In the genomic region with DNA sequence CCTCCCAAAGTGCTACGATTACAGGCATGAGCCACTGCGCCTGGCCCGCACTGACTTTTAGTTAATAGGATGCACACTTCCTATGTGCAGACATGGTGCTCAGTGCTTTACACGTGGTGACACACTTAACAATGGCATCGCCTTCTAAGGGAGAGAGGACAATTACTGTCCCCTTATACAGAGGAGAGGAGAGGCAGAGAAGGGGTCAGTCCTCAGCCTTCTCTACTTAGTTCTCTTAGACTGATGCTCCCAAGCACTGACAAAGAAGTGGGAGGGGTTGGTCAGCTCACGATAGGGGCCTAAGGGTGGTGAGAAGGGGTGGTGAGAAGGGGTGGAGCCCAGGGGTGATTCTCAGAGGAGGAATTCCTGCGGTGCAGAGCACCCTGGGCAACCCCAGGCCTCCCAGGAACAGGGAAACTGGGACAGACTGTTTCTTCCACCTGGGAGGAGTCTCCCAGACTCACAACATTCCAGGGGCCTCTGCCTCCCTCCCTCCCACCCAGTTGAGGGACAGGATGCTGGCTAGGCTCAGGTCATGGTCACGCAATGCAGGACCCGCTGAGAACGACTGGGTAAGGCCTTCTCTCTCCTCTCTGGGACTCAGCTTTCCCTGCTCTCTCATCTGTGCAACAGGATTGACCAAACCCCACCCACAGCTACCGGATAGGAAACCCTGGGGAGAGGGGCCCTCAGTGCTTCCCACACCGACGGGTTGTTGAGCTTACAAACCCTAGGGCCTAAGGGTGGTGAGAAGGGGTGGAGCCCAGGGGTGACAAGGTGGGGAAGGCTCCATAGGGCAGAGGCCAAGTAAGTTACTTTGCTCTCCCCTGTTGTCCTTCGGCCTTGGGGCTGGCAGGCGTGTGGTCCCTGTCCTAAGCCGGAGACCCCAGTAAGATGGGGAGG, we compare ENCODE assay signal across 1 cellular context.
TF ChIP-seq lines count a peak whose summit lies in the region.

No MANE protein-coding gene starts in this region.

TF ChIP-seq in H1, 55 proteins besides CTCF, POLR2A, EP300 and RAD21 (continued from another document):
- TF ChIP-seq ATF3 (IDR thresholded peaks at IDR 0.05; ENCODE audit: insufficient read depth, low read depth, low read length) (no peak), CHD1 (IDR thresholded peaks at IDR 0.05; ENCODE audit: low read depth, low read length) (no peak), TEAD4 (IDR thresholded peaks at IDR 0.05; ENCODE audit: low read depth, low read length) (no peak), MAFK (IDR thresholded peaks at IDR 0.05; ENCODE audit: low read depth, low read length) (no peak)
